In genomic region chr18:47930844-47931706, GRCh38 we compare ENCODE assay signal across 1 cellular context.
TF ChIP-seq lines count a peak whose summit lies in the region.

No MANE protein-coding gene starts in this region.

TF ChIP-seq in HepG2, 621 proteins besides CTCF, POLR2A, EP300 and RAD21 (continued from another document and continues in another):
- TF ChIP-seq ZHX1 (CRISPR knock-in tag; IDR thresholded peaks at IDR 0.05; ENCODE audit: low read depth) (peak; percentile 30), UBTF (CRISPR knock-in tag; IDR thresholded peaks at IDR 0.05) (peak; percentile 46), ZNF672 (CRISPR knock-in tag; IDR thresholded peaks at IDR 0.05) (no peak), ZSCAN30 (CRISPR knock-in tag; IDR thresholded peaks at IDR 0.05) (no peak; the same call in 1 of the 2 replicates), SP1 (IDR thresholded peaks at IDR 0.05) (no peak), SP1 (CRISPR knock-in tag; IDR thresholded peaks at IDR 0.05) (peak; percentile 78), ZNF484 (CRISPR knock-in tag; IDR thresholded peaks at IDR 0.05; ENCODE audit: borderline replicate concordance, low read depth) (peak; percentile 93; the same call in 1 of the 2 replicates), SMAD9 (CRISPR knock-in tag; IDR thresholded peaks at IDR 0.05) (peak; percentile 82), NFE2L1 (CRISPR knock-in tag; IDR thresholded peaks at IDR 0.05; ENCODE audit: borderline replicate concordance) (0 out of 2 replicates have a peak, but pooled peaks have one; percentile 71), ZNF552 (CRISPR knock-in tag; IDR thresholded peaks at IDR 0.05; ENCODE audit: borderline replicate concordance) (peak; percentile 89), ZNF800 (CRISPR knock-in tag; IDR thresholded peaks at IDR 0.05) (peak; percentile 69; the same call in 1 of the 2 replicates), DMAP1 (CRISPR knock-in tag; IDR thresholded peaks at IDR 0.05) (peak; percentile 90), ZSCAN20 (CRISPR knock-in tag; IDR thresholded peaks at IDR 0.05; ENCODE audit: borderline replicate concordance) (peak; percentile 86; the same call in 1 of the 2 replicates), ZNF556 (CRISPR knock-in tag; IDR thresholded peaks at IDR 0.05; ENCODE audit: borderline replicate concordance) (no peak), KDM4B (CRISPR knock-in tag; IDR thresholded peaks at IDR 0.05) (no peak), LBX2 (CRISPR knock-in tag; IDR thresholded peaks at IDR 0.05; ENCODE audit: borderline replicate concordance) (peak; percentile 87; the same call in 1 of the 2 replicates), ZNF501 (CRISPR knock-in tag; IDR thresholded peaks at IDR 0.05) (peak; percentile 95), PREB (CRISPR knock-in tag; IDR thresholded peaks at IDR 0.05) (no peak), MXD4 (CRISPR knock-in tag; IDR thresholded peaks at IDR 0.05) (peak; percentile 79; the same call in 1 of the 2 replicates), ZBTB7B (CRISPR knock-in tag; IDR thresholded peaks at IDR 0.05) (0 out of 2 replicates have a peak, but pooled peaks have one; percentile 19), HOMEZ (CRISPR knock-in tag; IDR thresholded peaks at IDR 0.05; ENCODE audit: low read depth) (no peak; the same call in 1 of the 2 replicates), ATF7 (IDR thresholded peaks at IDR 0.05) (no peak), ATF7 (CRISPR knock-in tag; IDR thresholded peaks at IDR 0.05) (no peak), DBP (CRISPR knock-in tag; IDR thresholded peaks at IDR 0.05; ENCODE audit: not compliant biosample characterization) (peak; percentile 35), ZBTB34 (CRISPR knock-in tag; IDR thresholded peaks at IDR 0.05) (peak; percentile 74; the same call in 1 of the 2 replicates), DDIT3 (CRISPR knock-in tag; IDR thresholded peaks at IDR 0.05) (no peak), PPARG (CRISPR knock-in tag; conservative IDR thresholded peaks at IDR 0.05) (no peak), ZMAT5 (CRISPR knock-in tag; IDR thresholded peaks at IDR 0.05; ENCODE audit: borderline replicate concordance, low read depth) (no peak), ZNF3 (CRISPR knock-in tag; IDR thresholded peaks at IDR 0.05) (no peak), REXO4 (CRISPR knock-in tag; IDR thresholded peaks at IDR 0.05; ENCODE audit: borderline replicate concordance) (peak; percentile 46; the same call in 1 of the 2 replicates), ZNF609 (CRISPR knock-in tag; IDR thresholded peaks at IDR 0.05; ENCODE audit: borderline replicate concordance) (no peak), ZNF567 (CRISPR knock-in tag; IDR thresholded peaks at IDR 0.05; ENCODE audit: borderline replicate concordance) (no peak), ZNF7 (CRISPR knock-in tag; IDR thresholded peaks at IDR 0.05) (no peak), KDM6A (CRISPR knock-in tag; IDR thresholded peaks at IDR 0.05; ENCODE audit: low read depth) (no peak), ZNF326 (CRISPR knock-in tag; IDR thresholded peaks at IDR 0.05; ENCODE audit: borderline replicate concordance) (no peak), GZF1 (CRISPR knock-in tag; IDR thresholded peaks at IDR 0.05) (peak; percentile 84; the same call in 1 of the 2 replicates), MXD1 (CRISPR knock-in tag; IDR thresholded peaks at IDR 0.05) (peak; percentile 94), STAT5B (CRISPR knock-in tag; IDR thresholded peaks at IDR 0.05) (peak; percentile 67; the same call in 1 of the 2 replicates), PCBP2 (optimal IDR thresholded peaks at IDR 0.05; ENCODE audit: low read depth, low read length, poor library complexity, severe bottlenecking) (no peak)
